Comparison of ENCODE assay signal across 2 cellular contexts in genomic region chr1:25573961-25574360, GRCh38.
TF ChIP-seq lines count a peak whose summit lies in the region.

No MANE protein-coding gene starts in this region.

TF ChIP-seq in H1, 55 proteins besides CTCF, POLR2A, EP300 and RAD21:
- TF ChIP-seq HDAC2 (IDR thresholded peaks at IDR 0.05; ENCODE audit: borderline replicate concordance in 1 of 2, low read depth in 2 of 2, low read length in 2 of 2) (no peak), TBP (IDR thresholded peaks at IDR 0.05; ENCODE audit: low read depth, low read length) (no peak)

TF ChIP-seq in liver, 16 proteins besides CTCF, POLR2A, EP300 and RAD21:
- TF ChIP-seq RXRA (IDR thresholded peaks at IDR 0.05) (no peak), ZBTB33 (IDR thresholded peaks at IDR 0.05) (no peak), REST (IDR thresholded peaks at IDR 0.05) (no peak), TAF1 (conservative IDR thresholded peaks at IDR 0.05) (no peak), GABPA (IDR thresholded peaks at IDR 0.05 in 1 of 2, conservative IDR thresholded peaks at IDR 0.05 in 1 of 2) (no peak), MAX (IDR thresholded peaks at IDR 0.05) (no peak), HNF4A (conservative IDR thresholded peaks at IDR 0.05) (no peak), EGR1 (IDR thresholded peaks at IDR 0.05; ENCODE audit: low read depth in 2 of 2) (no peak), NR2F2 (IDR thresholded peaks at IDR 0.05) (no peak), FOXA1 (IDR thresholded peaks at IDR 0.05) (no peak), HNF4G (IDR thresholded peaks at IDR 0.05) (no peak), ATF3 (IDR thresholded peaks at IDR 0.05) (no peak), JUND (IDR thresholded peaks at IDR 0.05) (no peak), YY1 (IDR thresholded peaks at IDR 0.05) (no peak), SP1 (IDR thresholded peaks at IDR 0.05) (no peak)
